In genomic region chr9:88835038-88835466, GRCh38 we compare ENCODE assay signal across 8 cellular contexts.
DNase-seq lines count a peak whose midpoint lies in the region; ATAC-seq, FAIRE-seq and TF ChIP-seq lines count a peak whose summit lies in the region.

No MANE protein-coding gene starts in this region.

- H3K4me1 Mint-ChIP-seq in progenitor cell of endocrine pancreas (ENCODE audit: low read depth): no peaks in the 10 kb centered on the region

- H3K4me2 ChIP-seq in keratinocyte (ENCODE audit: control insufficient read depth, extremely low read depth, insufficient read depth, low read depth, low read length): peak overlapping the region; percentile 36
- H3K4me2 ChIP-seq in neuronal stem cell (ENCODE audit: insufficient read depth, low read length, poor library complexity, severe bottlenecking): no peak overlapping the region

- no peak overlapping the region for H3K4ac ChIP-seq in neuronal stem cell (ENCODE audit: low read length)

- no peak overlapping the region for H3K9ac ChIP-seq in keratinocyte (ENCODE audit: control insufficient read depth, extremely low read depth, insufficient read depth, low read length)
- H3K9ac ChIP-seq in neuronal stem cell (ENCODE audit: low read depth, low read length, poor library complexity): no peak overlapping the region

- H2AFZ ChIP-seq in keratinocyte (ENCODE audit: control insufficient read depth, low read length) (no peak overlapping the region), neuronal stem cell (ENCODE audit: low read length) (no peak overlapping the region)

- H2BK5ac ChIP-seq in neuronal stem cell (ENCODE audit: low read length): no peak overlapping the region

- dilution Hi-C loops in keratinocyte (cut with MboI; ENCODE audit: extremely low pct_ligation_motif_present, low sequenced_read_pairs): no loop called here

- no peaks in the 10 kb centered on the region for H3K27me3 ChIP-seq in keratinocyte (ENCODE audit: control insufficient read depth, extremely low read depth, insufficient read depth, low read length)
- H3K27me3 ChIP-seq in neuronal stem cell (ENCODE audit: control insufficient read depth in 3 of 3, insufficient read depth in 3 of 3, low read depth in 1 of 3, low read length in 3 of 3): no peaks in the 10 kb centered on the region

- H3K36me3 ChIP-seq in keratinocyte (ENCODE audit: control insufficient read depth in 2 of 2, extremely low read depth in 1 of 2, insufficient read depth in 2 of 2, low read length in 2 of 2): no peaks in the 10 kb centered on the region
- H3K36me3 ChIP-seq in neuronal stem cell (replicated peaks in 1 of 2; ENCODE audit: control insufficient read depth in 2 of 2, insufficient read depth in 2 of 2, low read length in 2 of 2): no peaks in the 10 kb centered on the region

- H2AK5ac ChIP-seq in neuronal stem cell (ENCODE audit: low read depth, low read length): no peak overlapping the region

- H3K18ac ChIP-seq in neuronal stem cell (ENCODE audit: low read length): no peak overlapping the region

- no peak overlapping the region for H3K14ac ChIP-seq in neuronal stem cell (ENCODE audit: low read length)

- DNase-seq in RPMI7951 (ENCODE audit: low read depth): peak; percentile 82
- DNase-seq in keratinocyte (ENCODE audit: low read depth, low spot score): no peak
- DNase-seq in neuronal stem cell (ENCODE audit: low spot score): no peak
- no peak for DNase-seq in progenitor cell of endocrine pancreas (ENCODE audit: low spot score, unreplicated experiment)
- no peak for DNase-seq in NCI-H526 (lab: John Stamatoyannopoulos, UW)
- no peak for DNase-seq in NCI-H2107 (lab: John Stamatoyannopoulos, UW)

- H3K79me1 ChIP-seq in neuronal stem cell (ENCODE audit: low read depth, low read length): no peaks in the 10 kb centered on the region

- no peaks in the 10 kb centered on the region for H3K9me3 ChIP-seq in keratinocyte (ENCODE audit: control insufficient read depth, low read depth, low read length)
- peaks cover 0 to 5% of the 10 kb centered on the region in 2 donors for H3K9me3 ChIP-seq in neuronal stem cell (replicated peaks in 1 of 2; ENCODE audit: control insufficient read depth in 2 of 2, insufficient read depth in 1 of 2, low read depth in 1 of 2, low read length in 2 of 2)

- TF ChIP-seq CTCF in keratinocyte (optimal IDR thresholded peaks at IDR 0.05 in 1 of 3, IDR thresholded peaks at IDR 0.05 in 1 of 3, conservative IDR thresholded peaks at IDR 0.05 in 1 of 3; ENCODE audit: extremely low read depth in 1 of 3, insufficient read depth in 2 of 3, low read length in 3 of 3) (no peak), progenitor cell of endocrine pancreas (IDR thresholded peaks at IDR 0.05; ENCODE audit: unreplicated experiment) (no peak)

- H3K27ac ChIP-seq in keratinocyte (ENCODE audit: control insufficient read depth, insufficient read depth, low read length): no peak overlapping the region
- no peak overlapping the region for H3K27ac ChIP-seq in neuronal stem cell (replicated peaks; ENCODE audit: low read length)

- no peaks in the 10 kb centered on the region for H4K20me1 ChIP-seq in keratinocyte (ENCODE audit: control insufficient read depth, extremely low read depth, insufficient read depth, low read length)

- H3K27ac Mint-ChIP-seq in progenitor cell of endocrine pancreas: no peak overlapping the region

- peak; percentile 94 for ATAC-seq in GM18508 (IDR thresholded peaks at IDR 0.05; ENCODE audit: insufficient read depth, unreplicated experiment)
- peak; percentile 98 for ATAC-seq in HG02884 (IDR thresholded peaks at IDR 0.05; ENCODE audit: unreplicated experiment)

- no peak overlapping the region for H4K91ac ChIP-seq in neuronal stem cell (ENCODE audit: low read depth, low read length, poor library complexity)

- no peaks in the 10 kb centered on the region for H3K36me3 Mint-ChIP-seq in progenitor cell of endocrine pancreas (ENCODE audit: insufficient read depth)

- no peak for FAIRE-seq in keratinocyte (lab: Jason Lieb, UNC)

- WGBS in neuronal stem cell (ENCODE audit: extremely low coverage in 2 of 2, insufficient read length in 2 of 2, insufficient replicate concordance in 1 of 2), 2 donors: no CpG with 5 or more reads among the region's 1 CpG

- H3K4me3 ChIP-seq in keratinocyte (ENCODE audit: control insufficient read depth in 2 of 3, extremely low read depth in 1 of 3, insufficient read depth in 2 of 3, low read depth in 1 of 3, low read length in 3 of 3) (peak overlapping the region in 1 of 3 experiments; percentile 22), neuronal stem cell (ENCODE audit: low read length in 2 of 2) (no peak overlapping the region)

- H4K8ac ChIP-seq in neuronal stem cell (ENCODE audit: low read depth, low read length): no peak overlapping the region

- H3K9me1 ChIP-seq in keratinocyte (ENCODE audit: control insufficient read depth, extremely low read depth, insufficient read depth, low read length): no peaks in the 10 kb centered on the region

- no peaks in the 10 kb centered on the region for H3K79me2 ChIP-seq in keratinocyte (ENCODE audit: control insufficient read depth, insufficient read depth, low read length)

- peaks cover 15% of the 10 kb centered on the region for H3K27me3 Mint-ChIP-seq in progenitor cell of endocrine pancreas

- H2BK15ac ChIP-seq in neuronal stem cell (ENCODE audit: low read length): no peak overlapping the region

- H3K9me3 Mint-ChIP-seq in progenitor cell of endocrine pancreas (ENCODE audit: low read depth): peaks cover 4% of the 10 kb centered on the region

- H3K4me1 ChIP-seq in keratinocyte (ENCODE audit: control insufficient read depth, extremely low read depth, insufficient read depth, low read length): peaks cover 22% of the 10 kb centered on the region
- peaks cover 0 to 2% of the 10 kb centered on the region in 2 donors for H3K4me1 ChIP-seq in neuronal stem cell (ENCODE audit: control insufficient read depth in 2 of 2, insufficient read depth in 1 of 2, low read depth in 1 of 2, low read length in 2 of 2)

- no peak overlapping the region for H3K23ac ChIP-seq in neuronal stem cell (ENCODE audit: low read depth, low read length, poor library complexity)

- H2BK120ac ChIP-seq in neuronal stem cell (ENCODE audit: low read depth, low read length): no peak overlapping the region

- no peak overlapping the region for H2BK12ac ChIP-seq in neuronal stem cell (ENCODE audit: low read length)

- no peak overlapping the region for H3K4me3 Mint-ChIP-seq in progenitor cell of endocrine pancreas (ENCODE audit: low read depth)
